In the genomic region with DNA sequence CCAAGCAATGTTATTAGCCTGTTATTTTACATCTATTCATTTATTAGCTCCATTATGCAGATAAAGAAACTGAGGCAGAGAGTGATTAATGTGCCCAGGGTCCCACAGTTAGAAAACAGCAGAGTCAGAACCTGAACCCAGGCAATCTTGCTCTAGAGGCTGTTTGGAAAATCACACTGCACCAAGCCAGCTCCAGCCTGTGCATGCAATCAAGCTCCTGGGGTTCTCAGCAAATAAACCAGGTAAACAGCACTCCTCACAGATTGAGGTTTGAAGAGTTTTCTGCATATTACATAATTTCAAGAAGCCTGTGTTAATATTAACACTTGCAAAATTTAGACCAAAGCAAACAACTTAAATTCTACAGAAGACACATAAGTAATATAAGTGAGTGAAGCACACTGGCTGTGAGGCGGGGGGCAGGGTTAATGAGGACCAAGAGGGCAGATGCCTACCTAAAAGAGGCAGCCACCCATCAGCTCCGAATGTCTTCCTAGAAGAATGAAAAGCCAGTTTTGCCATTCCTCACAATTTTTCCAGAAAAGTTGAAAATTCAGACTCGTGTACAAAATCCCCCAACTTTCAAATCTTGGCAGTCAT, we compare ENCODE assay signal across 2 cellular contexts.
TF ChIP-seq lines count a peak whose summit lies in the region.

No MANE protein-coding gene starts in this region.

TF ChIP-seq in A549, 52 proteins besides CTCF, POLR2A, EP300 and RAD21 (continued from another document):
- TF ChIP-seq, protein P1, sequence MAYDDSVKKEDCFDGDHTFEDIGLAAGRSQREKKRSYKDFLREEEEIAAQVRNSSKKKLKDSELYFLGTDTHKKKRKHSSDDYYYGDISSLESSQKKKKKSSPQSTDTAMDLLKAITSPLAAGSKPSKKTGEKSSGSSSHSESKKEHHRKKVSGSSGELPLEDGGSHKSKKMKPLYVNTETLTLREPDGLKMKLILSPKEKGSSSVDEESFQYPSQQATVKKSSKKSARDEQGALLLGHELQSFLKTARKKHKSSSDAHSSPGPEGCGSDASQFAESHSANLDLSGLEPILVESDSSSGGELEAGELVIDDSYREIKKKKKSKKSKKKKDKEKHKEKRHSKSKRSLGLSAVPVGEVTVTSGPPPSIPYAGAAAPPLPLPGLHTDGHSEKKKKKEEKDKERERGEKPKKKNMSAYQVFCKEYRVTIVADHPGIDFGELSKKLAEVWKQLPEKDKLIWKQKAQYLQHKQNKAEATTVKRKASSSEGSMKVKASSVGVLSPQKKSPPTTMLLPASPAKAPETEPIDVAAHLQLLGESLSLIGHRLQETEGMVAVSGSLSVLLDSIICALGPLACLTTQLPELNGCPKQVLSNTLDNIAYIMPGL (CRISPR knock-in tag; IDR thresholded peaks at IDR 0.05; ENCODE audit: borderline replicate concordance): no peak
- no peak for TF ChIP-seq JUNB (IDR thresholded peaks at IDR 0.05)
- TF ChIP-seq, protein P2, sequence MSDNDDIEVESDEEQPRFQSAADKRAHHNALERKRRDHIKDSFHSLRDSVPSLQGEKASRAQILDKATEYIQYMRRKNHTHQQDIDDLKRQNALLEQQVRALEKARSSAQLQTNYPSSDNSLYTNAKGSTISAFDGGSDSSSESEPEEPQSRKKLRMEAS (IDR thresholded peaks at IDR 0.05): no peak
- no peak for TF ChIP-seq FOSL2 (IDR thresholded peaks at IDR 0.05)
- no peak for TF ChIP-seq FOSL2 (CRISPR knock-in tag; IDR thresholded peaks at IDR 0.05)
- no peak for TF ChIP-seq HEYL (CRISPR knock-in tag; IDR thresholded peaks at IDR 0.05)
- no peak for TF ChIP-seq CBX8 (IDR thresholded peaks at IDR 0.05)
- TF ChIP-seq, protein P3, sequence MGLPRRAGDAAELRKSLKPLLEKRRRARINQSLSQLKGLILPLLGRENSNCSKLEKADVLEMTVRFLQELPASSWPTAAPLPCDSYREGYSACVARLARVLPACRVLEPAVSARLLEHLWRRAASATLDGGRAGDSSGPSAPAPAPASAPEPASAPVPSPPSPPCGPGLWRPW (IDR thresholded peaks at IDR 0.05): no peak
- TF ChIP-seq, protein P4, sequence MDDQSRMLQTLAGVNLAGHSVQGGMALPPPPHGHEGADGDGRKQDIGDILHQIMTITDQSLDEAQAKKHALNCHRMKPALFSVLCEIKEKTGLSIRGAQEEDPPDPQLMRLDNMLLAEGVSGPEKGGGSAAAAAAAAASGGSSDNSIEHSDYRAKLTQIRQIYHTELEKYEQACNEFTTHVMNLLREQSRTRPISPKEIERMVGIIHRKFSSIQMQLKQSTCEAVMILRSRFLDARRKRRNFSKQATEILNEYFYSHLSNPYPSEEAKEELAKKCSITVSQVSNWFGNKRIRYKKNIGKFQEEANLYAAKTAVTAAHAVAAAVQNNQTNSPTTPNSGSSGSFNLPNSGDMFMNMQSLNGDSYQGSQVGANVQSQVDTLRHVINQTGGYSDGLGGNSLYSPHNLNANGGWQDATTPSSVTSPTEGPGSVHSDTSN (IDR thresholded peaks at IDR 0.05): no peak
- TF ChIP-seq ZNF302 (CRISPR knock-in tag; IDR thresholded peaks at IDR 0.05): no peak

TF ChIP-seq in GM23338, 12 proteins besides CTCF, POLR2A, EP300 and RAD21 (continued from another document):
- TF ChIP-seq, protein P5, sequence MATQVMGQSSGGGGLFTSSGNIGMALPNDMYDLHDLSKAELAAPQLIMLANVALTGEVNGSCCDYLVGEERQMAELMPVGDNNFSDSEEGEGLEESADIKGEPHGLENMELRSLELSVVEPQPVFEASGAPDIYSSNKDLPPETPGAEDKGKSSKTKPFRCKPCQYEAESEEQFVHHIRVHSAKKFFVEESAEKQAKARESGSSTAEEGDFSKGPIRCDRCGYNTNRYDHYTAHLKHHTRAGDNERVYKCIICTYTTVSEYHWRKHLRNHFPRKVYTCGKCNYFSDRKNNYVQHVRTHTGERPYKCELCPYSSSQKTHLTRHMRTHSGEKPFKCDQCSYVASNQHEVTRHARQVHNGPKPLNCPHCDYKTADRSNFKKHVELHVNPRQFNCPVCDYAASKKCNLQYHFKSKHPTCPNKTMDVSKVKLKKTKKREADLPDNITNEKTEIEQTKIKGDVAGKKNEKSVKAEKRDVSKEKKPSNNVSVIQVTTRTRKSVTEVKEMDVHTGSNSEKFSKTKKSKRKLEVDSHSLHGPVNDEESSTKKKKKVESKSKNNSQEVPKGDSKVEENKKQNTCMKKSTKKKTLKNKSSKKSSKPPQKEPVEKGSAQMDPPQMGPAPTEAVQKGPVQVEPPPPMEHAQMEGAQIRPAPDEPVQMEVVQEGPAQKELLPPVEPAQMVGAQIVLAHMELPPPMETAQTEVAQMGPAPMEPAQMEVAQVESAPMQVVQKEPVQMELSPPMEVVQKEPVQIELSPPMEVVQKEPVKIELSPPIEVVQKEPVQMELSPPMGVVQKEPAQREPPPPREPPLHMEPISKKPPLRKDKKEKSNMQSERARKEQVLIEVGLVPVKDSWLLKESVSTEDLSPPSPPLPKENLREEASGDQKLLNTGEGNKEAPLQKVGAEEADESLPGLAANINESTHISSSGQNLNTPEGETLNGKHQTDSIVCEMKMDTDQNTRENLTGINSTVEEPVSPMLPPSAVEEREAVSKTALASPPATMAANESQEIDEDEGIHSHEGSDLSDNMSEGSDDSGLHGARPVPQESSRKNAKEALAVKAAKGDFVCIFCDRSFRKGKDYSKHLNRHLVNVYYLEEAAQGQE (IDR thresholded peaks at IDR 0.05; ENCODE audit: unreplicated experiment): no peak
- TF ChIP-seq JUNB (IDR thresholded peaks at IDR 0.05; ENCODE audit: unreplicated experiment): no peak
- TF ChIP-seq, protein P6, sequence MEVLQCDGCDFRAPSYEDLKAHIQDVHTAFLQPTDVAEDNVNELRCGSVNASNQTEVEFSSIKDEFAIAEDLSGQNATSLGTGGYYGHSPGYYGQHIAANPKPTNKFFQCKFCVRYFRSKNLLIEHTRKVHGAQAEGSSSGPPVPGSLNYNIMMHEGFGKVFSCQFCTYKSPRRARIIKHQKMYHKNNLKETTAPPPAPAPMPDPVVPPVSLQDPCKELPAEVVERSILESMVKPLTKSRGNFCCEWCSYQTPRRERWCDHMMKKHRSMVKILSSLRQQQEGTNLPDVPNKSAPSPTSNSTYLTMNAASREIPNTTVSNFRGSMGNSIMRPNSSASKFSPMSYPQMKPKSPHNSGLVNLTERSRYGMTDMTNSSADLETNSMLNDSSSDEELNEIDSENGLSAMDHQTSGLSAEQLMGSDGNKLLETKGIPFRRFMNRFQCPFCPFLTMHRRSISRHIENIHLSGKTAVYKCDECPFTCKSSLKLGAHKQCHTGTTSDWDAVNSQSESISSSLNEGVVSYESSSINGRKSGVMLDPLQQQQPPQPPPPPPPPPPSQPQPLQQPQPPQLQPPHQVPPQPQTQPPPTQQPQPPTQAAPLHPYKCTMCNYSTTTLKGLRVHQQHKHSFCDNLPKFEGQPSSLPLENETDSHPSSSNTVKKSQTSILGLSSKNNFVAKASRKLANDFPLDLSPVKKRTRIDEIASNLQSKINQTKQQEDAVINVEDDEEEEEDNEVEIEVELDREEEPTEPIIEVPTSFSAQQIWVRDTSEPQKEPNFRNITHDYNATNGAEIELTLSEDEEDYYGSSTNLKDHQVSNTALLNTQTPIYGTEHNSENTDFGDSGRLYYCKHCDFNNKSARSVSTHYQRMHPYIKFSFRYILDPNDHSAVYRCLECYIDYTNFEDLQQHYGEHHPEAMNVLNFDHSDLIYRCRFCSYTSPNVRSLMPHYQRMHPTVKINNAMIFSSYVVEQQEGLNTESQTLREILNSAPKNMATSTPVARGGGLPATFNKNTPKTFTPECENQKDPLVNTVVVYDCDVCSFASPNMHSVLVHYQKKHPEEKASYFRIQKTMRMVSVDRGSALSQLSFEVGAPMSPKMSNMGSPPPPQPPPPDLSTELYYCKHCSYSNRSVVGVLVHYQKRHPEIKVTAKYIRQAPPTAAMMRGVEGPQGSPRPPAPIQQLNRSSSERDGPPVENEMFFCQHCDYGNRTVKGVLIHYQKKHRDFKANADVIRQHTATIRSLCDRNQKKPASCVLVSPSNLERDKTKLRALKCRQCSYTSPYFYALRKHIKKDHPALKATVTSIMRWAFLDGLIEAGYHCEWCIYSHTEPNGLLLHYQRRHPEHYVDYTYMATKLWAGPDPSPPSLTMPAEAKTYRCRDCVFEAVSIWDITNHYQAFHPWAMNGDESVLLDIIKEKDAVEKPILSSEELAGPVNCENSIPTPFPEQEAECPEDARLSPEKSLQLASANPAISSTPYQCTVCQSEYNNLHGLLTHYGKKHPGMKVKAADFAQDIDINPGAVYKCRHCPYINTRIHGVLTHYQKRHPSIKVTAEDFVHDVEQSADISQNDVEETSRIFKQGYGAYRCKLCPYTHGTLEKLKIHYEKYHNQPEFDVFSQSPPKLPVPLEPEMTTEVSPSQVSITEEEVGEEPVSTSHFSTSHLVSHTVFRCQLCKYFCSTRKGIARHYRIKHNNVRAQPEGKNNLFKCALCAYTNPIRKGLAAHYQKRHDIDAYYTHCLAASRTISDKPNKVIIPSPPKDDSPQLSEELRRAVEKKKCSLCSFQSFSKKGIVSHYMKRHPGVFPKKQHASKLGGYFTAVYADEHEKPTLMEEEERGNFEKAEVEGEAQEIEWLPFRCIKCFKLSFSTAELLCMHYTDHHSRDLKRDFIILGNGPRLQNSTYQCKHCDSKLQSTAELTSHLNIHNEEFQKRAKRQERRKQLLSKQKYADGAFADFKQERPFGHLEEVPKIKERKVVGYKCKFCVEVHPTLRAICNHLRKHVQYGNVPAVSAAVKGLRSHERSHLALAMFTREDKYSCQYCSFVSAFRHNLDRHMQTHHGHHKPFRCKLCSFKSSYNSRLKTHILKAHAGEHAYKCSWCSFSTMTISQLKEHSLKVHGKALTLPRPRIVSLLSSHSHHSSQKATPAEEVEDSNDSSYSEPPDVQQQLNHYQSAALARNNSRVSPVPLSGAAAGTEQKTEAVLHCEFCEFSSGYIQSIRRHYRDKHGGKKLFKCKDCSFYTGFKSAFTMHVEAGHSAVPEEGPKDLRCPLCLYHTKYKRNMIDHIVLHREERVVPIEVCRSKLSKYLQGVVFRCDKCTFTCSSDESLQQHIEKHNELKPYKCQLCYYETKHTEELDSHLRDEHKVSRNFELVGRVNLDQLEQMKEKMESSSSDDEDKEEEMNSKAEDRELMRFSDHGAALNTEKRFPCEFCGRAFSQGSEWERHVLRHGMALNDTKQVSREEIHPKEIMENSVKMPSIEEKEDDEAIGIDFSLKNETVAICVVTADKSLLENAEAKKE (CRISPR knock-in tag; IDR thresholded peaks at IDR 0.05): no peak
